In genomic region chr9:100718717-100719116, GRCh38 we compare ENCODE assay signal across 25 cellular contexts.
DNase-seq lines count a peak whose midpoint lies in the region; FAIRE-seq and TF ChIP-seq lines count a peak whose summit lies in the region.
"Had no signal": no experiment of that assay in that cellular context is flagged by ENCODE, and none has a peak within 500 bp of the region (broad histone marks: within the 10 kb centered on the region; RNA-seq: fewer than 3 reads in every experiment).

No MANE protein-coding gene starts in this region.

- 90% methylated on average over 5 of the region's 5 CpGs; no CpG with 5 or more reads in 1 of the 2 experiments for WGBS in H1 (ENCODE audit: extremely low coverage in 1 of 2, insufficient coverage in 1 of 2, insufficient read length in 1 of 2, insufficient replicate concordance in 2 of 2, low coverage in 1 of 2, low lambda C conversion rate in 2 of 2, missing lambda C conversion rate in 1 of 2), 2 experiments
- no CpG with 5 or more reads among the region's 5 CpGs for WGBS in trophoblast cell (ENCODE audit: extremely low coverage, insufficient coverage, insufficient read length)

- peak; percentile 18 for FAIRE-seq in bronchial epithelial cell (lab: Jason Lieb, UNC)
- no peak for FAIRE-seq in H1 (lab: Jason Lieb, UNC)
- FAIRE-seq: A204.1, GM12878, GM12892, GM18507 had no signal

- H2BK15ac ChIP-seq in H1 (ENCODE audit: low read length) = no peak overlapping the region

- no peak overlapping the region for H4K8ac ChIP-seq in H1 (ENCODE audit: extremely low read depth, insufficient read depth, low read length)
- H4K8ac ChIP-seq in trophoblast cell (ENCODE audit: low read depth, low read length) = no peak overlapping the region

- H3K56ac ChIP-seq in H1 (replicated peaks; ENCODE audit: insufficient read length, low read depth, low read length) = no peak overlapping the region

- H3K79me2 ChIP-seq in H1 (ENCODE audit: control insufficient read depth in 1 of 2, insufficient read depth in 2 of 2, low read length in 2 of 2) = no peaks in the 10 kb centered on the region
- no peaks in the 10 kb centered on the region for H3K79me2 ChIP-seq in trophoblast cell (ENCODE audit: control insufficient read depth, insufficient read depth, low read length, poor library complexity)

- H3K14ac ChIP-seq in H1 (ENCODE audit: insufficient read length) (no peak overlapping the region), trophoblast cell (ENCODE audit: low read length) (no peak overlapping the region)

- no peak overlapping the region for H2BK5ac ChIP-seq in H1 (ENCODE audit: low read depth, low read length)
- no peak overlapping the region for H2BK5ac ChIP-seq in trophoblast cell (ENCODE audit: low read depth, low read length, poor library complexity)

- no peaks in the 10 kb centered on the region for H3K4me1 ChIP-seq in H1 (replicated peaks in 1 of 4; ENCODE audit: control insufficient read depth in 3 of 4, insufficient read depth in 4 of 4, low read length in 3 of 4)
- H3K4me1 ChIP-seq in trophoblast cell (ENCODE audit: control insufficient read depth in 1 of 2, insufficient read depth in 2 of 2, low read length in 2 of 2) = no peaks in the 10 kb centered on the region
- H3K4me1 ChIP-seq: BE2C, BLaER1 had no signal

- H3K79me1 ChIP-seq in H1 (ENCODE audit: low read depth, low read length) (no peaks in the 10 kb centered on the region), trophoblast cell (ENCODE audit: low read length) (no peaks in the 10 kb centered on the region)

- H3K4me3 ChIP-seq in bronchial epithelial cell (ENCODE audit: low read depth, low read length) (no peak overlapping the region), H1 (ENCODE audit: extremely low read depth in 1 of 4, insufficient read depth in 2 of 4, low read depth in 3 of 4, low read length in 4 of 4) (no peak overlapping the region), trophoblast cell (ENCODE audit: low read depth, low read length) (peak overlapping the region; percentile 5)
- H3K4me3 ChIP-seq: BLaER1, GM12878 had no signal

- no peak overlapping the region for H2BK20ac ChIP-seq in H1 (ENCODE audit: low read length)

- CTCF ChIA-PET in H1 (lab: Charles Lee; ENCODE audit: partially characterized antibody) = interaction anchor here (0.8 to 1.6 kb wide), 5 partner anchors 11 to 670 kb away, joined by 3 to 6 read pairs (median 4); no protein-coding TSS in a partner anchor

- no peak overlapping the region for H3K4me2 ChIP-seq in H1 (ENCODE audit: insufficient read depth in 1 of 2, low read depth in 2 of 2, low read length in 2 of 2)
- no peak overlapping the region for H3K4me2 ChIP-seq in trophoblast cell (ENCODE audit: low read length)
- H3K4me2 ChIP-seq: BLaER1 had no signal

- no peak overlapping the region for H2AFZ ChIP-seq in H1 (ENCODE audit: low read length)
- H2AFZ ChIP-seq in trophoblast cell (ENCODE audit: insufficient read depth, low read length, poor library complexity) = no peak overlapping the region

- DNase-seq in bronchial epithelial cell (ENCODE audit: low read depth) (no peak), H1 (ENCODE audit: low read depth in 1 of 2, low spot score in 2 of 2) (no peak), trophoblast cell (no peak), ureter (ENCODE audit: low spot score) (no peak), NOMO-1 treated with DMSO at 0.1 percent for 48 hours (lab: John Stamatoyannopoulos, UW; ENCODE audit: unreplicated experiment) (no peak)
- DNase-seq: 8988T; ACHN; BE2C; C1 segment of cervical spinal cord; CD4-positive, alpha-beta memory T cell; CD4-positive, CD25-positive, alpha-beta regulatory T cell; CD8-positive, alpha-beta memory T cell; COR-L47; DMS 273 treated with DMSO at 0.1 percent for 48 hours; DMS153; DMS53; DMS79; DND-41; EL; GDM1 had no signal

- no peak for TF ChIP-seq POLR2A in H1 (IDR thresholded peaks at IDR 0.05; ENCODE audit: control extremely low read depth in 1 of 2, low read depth in 2 of 2, low read length in 2 of 2)

- H3K9ac ChIP-seq in H1 (replicated peaks in 1 of 4; ENCODE audit: extremely low read depth in 1 of 4, low read depth in 3 of 4, low read length in 3 of 4) (no peak overlapping the region), trophoblast cell (ENCODE audit: low read length) (no peak overlapping the region)
- H3K9ac ChIP-seq: BLaER1 had no signal

- POLR2A ChIA-PET in H1 (lab: Charles Lee; ENCODE audit: partially characterized antibody) = no interaction called here

- no peak for TF ChIP-seq RAD21 in H1 (IDR thresholded peaks at IDR 0.05 in 1 of 2, conservative IDR thresholded peaks at IDR 0.05 in 1 of 2; ENCODE audit: low read depth in 2 of 2, low read length in 2 of 2)

- no peak overlapping the region for H3K18ac ChIP-seq in H1 (ENCODE audit: extremely low read depth, low read length)
- no peak overlapping the region for H3K18ac ChIP-seq in trophoblast cell (ENCODE audit: low read length)

- no peaks in the 10 kb centered on the region for H3K23me2 ChIP-seq in H1 (ENCODE audit: low read depth, low read length)

- TF ChIP-seq CTCF in bronchial epithelial cell (IDR thresholded peaks at IDR 0.05; ENCODE audit: insufficient read depth, low read length, severe bottlenecking) = no peak
- TF ChIP-seq CTCF in H1 (IDR thresholded peaks at IDR 0.05; ENCODE audit: control extremely low read depth in 1 of 3, insufficient read depth in 1 of 3, low read depth in 1 of 3, low read length in 3 of 3) = no peak

- no peak overlapping the region for H2AK5ac ChIP-seq in H1 (ENCODE audit: low read depth, low read length)
- no peak overlapping the region for H2AK5ac ChIP-seq in trophoblast cell (ENCODE audit: low read length)

- H2BK12ac ChIP-seq in H1 (ENCODE audit: low read depth, low read length) = no peak overlapping the region
- no peak overlapping the region for H2BK12ac ChIP-seq in trophoblast cell (ENCODE audit: low read length)

- H3K23ac ChIP-seq in H1 (ENCODE audit: insufficient read length) (no peak overlapping the region), trophoblast cell (ENCODE audit: low read length) (no peak overlapping the region)

- H3K9me3 ChIP-seq in H1 (ENCODE audit: insufficient read depth in 2 of 2, low read depth in 1 of 2, low read length in 1 of 2) = no peaks in the 10 kb centered on the region
- H3K9me3 ChIP-seq in trophoblast cell (ENCODE audit: insufficient read depth, low read depth, low read length) = no peaks in the 10 kb centered on the region
- H3K9me3 ChIP-seq: BE2C had no signal

- H4K91ac ChIP-seq in H1 (replicated peaks; ENCODE audit: insufficient read length, low read length) = no peak overlapping the region
- H4K91ac ChIP-seq in trophoblast cell (ENCODE audit: low read depth, low read length) = no peak overlapping the region

- H2BK120ac ChIP-seq in H1 (replicated peaks; ENCODE audit: low read depth, low read length) (no peak overlapping the region), trophoblast cell (ENCODE audit: insufficient read depth, low read length, poor library complexity) (no peak overlapping the region)

- H3K27ac ChIP-seq in H1 (ENCODE audit: low read depth, low read length) (0 out of 2 replicates have a peak overlapping the region, but pooled peaks have one; percentile 5), trophoblast cell (ENCODE audit: low read depth, low read length) (no peak overlapping the region)
- H3K27ac ChIP-seq: BLaER1 had no signal

- no peak for TF ChIP-seq EP300 in H1 (IDR thresholded peaks at IDR 0.05; ENCODE audit: borderline replicate concordance in 1 of 2, low read depth in 2 of 2, low read length in 2 of 2)

- no peaks in the 10 kb centered on the region for H3K36me3 ChIP-seq in bronchial epithelial cell (ENCODE audit: control insufficient read depth, insufficient read depth, low read length)
- H3K36me3 ChIP-seq in H1 (ENCODE audit: control insufficient read depth in 2 of 4, insufficient read depth in 4 of 4, low read length in 3 of 4) = no peaks in the 10 kb centered on the region
- H3K36me3 ChIP-seq in trophoblast cell (ENCODE audit: control insufficient read depth in 1 of 2, insufficient read depth in 2 of 2, low read length in 2 of 2) = no peaks in the 10 kb centered on the region
- H3K36me3 ChIP-seq: BE2C, BLaER1 had no signal

- no peak overlapping the region for H4K5ac ChIP-seq in H1 (ENCODE audit: insufficient read length, low read depth, low read length)

- H3K27me3 ChIP-seq in bronchial epithelial cell (ENCODE audit: control insufficient read depth, insufficient read depth, low read length) (no peaks in the 10 kb centered on the region), H1 (replicated peaks in 1 of 4; ENCODE audit: control insufficient read depth in 3 of 4, extremely low read depth in 1 of 4, insufficient read depth in 3 of 4, low read length in 3 of 4) (no peaks in the 10 kb centered on the region), trophoblast cell (ENCODE audit: insufficient read depth, low read length) (no peaks in the 10 kb centered on the region)
- H3K27me3 ChIP-seq: BE2C, BLaER1 had no signal

- H4K12ac ChIP-seq in trophoblast cell (ENCODE audit: low read depth, low read length) = no peak overlapping the region

- no peak overlapping the region for H3K4ac ChIP-seq in H1 (replicated peaks; ENCODE audit: insufficient read length, low read depth, low read length)
- no peak overlapping the region for H3K4ac ChIP-seq in trophoblast cell (ENCODE audit: low read depth, low read length)

- H4K20me1 ChIP-seq in H1 (replicated peaks in 1 of 2; ENCODE audit: control insufficient read depth in 1 of 2, insufficient read depth in 2 of 2, low read length in 2 of 2) = no peaks in the 10 kb centered on the region
- H4K20me1 ChIP-seq: BLaER1 had no signal

TF ChIP-seq in H1, 55 proteins besides CTCF, POLR2A, EP300 and RAD21:
- TF ChIP-seq KDM4A (IDR thresholded peaks at IDR 0.05; ENCODE audit: low read depth, low read length, severe bottlenecking) (no peak), TAF1 (IDR thresholded peaks at IDR 0.05; ENCODE audit: low read depth, low read length) (no peak), TCF12 (IDR thresholded peaks at IDR 0.05; ENCODE audit: low read depth, low read length) (no peak), NANOG (IDR thresholded peaks at IDR 0.05; ENCODE audit: insufficient read depth, low read depth, low read length, poor library complexity, severe bottlenecking) (no peak)
